In the genomic region with DNA sequence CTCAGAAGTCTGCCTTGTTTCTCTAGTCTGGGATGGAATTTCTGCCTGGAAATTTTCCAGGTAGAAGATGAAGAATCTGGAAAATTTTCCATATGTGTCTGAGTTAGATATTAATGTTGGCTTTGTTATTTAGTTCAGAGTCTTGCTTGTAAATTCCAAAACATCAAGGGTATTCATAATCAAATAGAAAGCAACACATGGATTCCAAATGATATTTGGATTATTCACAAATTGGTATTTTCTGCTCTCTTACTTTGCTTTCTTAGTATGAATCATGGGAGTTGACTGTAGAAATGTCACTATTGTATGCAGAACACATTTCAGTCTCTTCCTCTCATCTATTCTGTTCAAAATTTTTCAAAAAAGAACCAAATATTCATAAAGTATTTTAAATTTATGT, we compare ENCODE assay signal across 17 cellular contexts.
DNase-seq lines count a peak whose midpoint lies in the region; ATAC-seq and TF ChIP-seq lines count a peak whose summit lies in the region.
"Had no signal": no experiment of that assay in that cellular context is flagged by ENCODE, and none has a peak within 500 bp of the region (broad histone marks: within the 10 kb centered on the region; RNA-seq: fewer than 3 reads in every experiment).

No MANE protein-coding gene starts in this region.

- H3K27ac ChIP-seq in esophagus muscularis mucosa (replicated peaks in 1 of 4), result no peak overlapping the region
- H3K27ac ChIP-seq: C4-2B, PC-9 had no signal

- H3K4me1 ChIP-seq in adipocyte (ENCODE audit: control insufficient read depth, insufficient read depth, low read length) (no peaks in the 10 kb centered on the region), esophagus muscularis mucosa (no peaks in the 10 kb centered on the region)

- no peaks in the 10 kb centered on the region for H3K36me3 Mint-ChIP-seq in activated T-helper 2 cell treated with anti-CD3 and anti-CD28 coated beads, Interferon-gamma antibody, Interleukin-2, Interleukin-4, amounts not matched to agents 10 μg/mL and 5 μg/mL and 100 μg/mL, durations not matched to agents 14 hours and 24 hours and 36 hours (ENCODE audit: low read depth)
- H3K36me3 Mint-ChIP-seq: IgD-negative memory B cell had no signal

- H3K27me3 ChIP-seq in adipocyte (replicated peaks; ENCODE audit: control insufficient read depth, insufficient read depth, low read length) (no peaks in the 10 kb centered on the region), esophagus muscularis mucosa (no peaks in the 10 kb centered on the region)

- H3K4me3 ChIP-seq in AG10803 (ENCODE audit: low read length) (no peak overlapping the region), adipocyte (ENCODE audit: low read length) (no peak overlapping the region), esophagus muscularis mucosa (no peak overlapping the region)
- H3K4me3 ChIP-seq: PC-9 had no signal

- intact Hi-C loops in activated T-helper 2 cell treated with anti-CD3 and anti-CD28 coated beads, Interferon-gamma antibody, Interleukin-2, Interleukin-4, amounts not matched to agents 10 μg/mL and 5 μg/mL and 100 μg/mL, durations not matched to agents 14 hours and 24 hours and 36 hours (cut with micrococcal nuclease), result no loop called here
- intact Hi-C loops in esophagus muscularis mucosa (cut with DNase I), result no loop called here

- H3K27ac Mint-ChIP-seq in activated T-helper 2 cell treated with anti-CD3 and anti-CD28 coated beads, Interferon-gamma antibody, Interleukin-2, Interleukin-4, amounts not matched to agents 10 μg/mL and 5 μg/mL and 100 μg/mL, durations not matched to agents 14 hours and 24 hours and 36 hours, result no peak overlapping the region
- H3K27ac Mint-ChIP-seq: H9, IgD-negative memory B cell had no signal

- TF ChIP-seq CTCF in AG10803 (conservative IDR thresholded peaks at IDR 0.05; ENCODE audit: low read length) (no peak), esophagus muscularis mucosa (IDR thresholded peaks at IDR 0.05) (no peak)

- ATAC-seq in GM18909 (IDR thresholded peaks at IDR 0.05; ENCODE audit: poor library complexity, unreplicated experiment), result no peak
- ATAC-seq: Right ventricle myocardium inferior had no signal

- H3K4me3 Mint-ChIP-seq in activated T-helper 2 cell treated with anti-CD3 and anti-CD28 coated beads, Interferon-gamma antibody, Interleukin-2, Interleukin-4, amounts not matched to agents 10 μg/mL and 5 μg/mL and 100 μg/mL, durations not matched to agents 14 hours and 24 hours and 36 hours (ENCODE audit: low read depth), result no peak overlapping the region
- H3K4me3 Mint-ChIP-seq: H9, IgD-negative memory B cell had no signal

- no peak overlapping the region for H3K9ac ChIP-seq in adipocyte (ENCODE audit: low read length)

- DNase-seq in AG10803 (ENCODE audit: low read depth), result peak; percentile 53
- peak; percentile 18 for DNase-seq in GM04504 (ENCODE audit: low read depth)
- DNase-seq in adipocyte (ENCODE audit: low read depth), result peak; percentile 36
- DNase-seq in foreskin melanocyte, result peak; percentile 13
- no peak for DNase-seq in activated T-helper 2 cell treated with anti-CD3 and anti-CD28 coated beads, Interferon-gamma antibody, Interleukin-2, Interleukin-4, amounts not matched to agents 10 μg/mL and 5 μg/mL and 100 μg/mL, durations not matched to agents 14 hours and 24 hours and 36 hours (ENCODE audit: low spot score)
- DNase-seq in activated T-cell treated with anti-CD3 and anti-CD28 coated beads, Interleukin-2, amount 50 U/mL, for 48 hours, result no peak
- DNase-seq in esophagus muscularis mucosa (ENCODE audit: extremely low spot score), result no peak
- DNase-seq: DMS 273 treated with DMSO at 0.1 percent for 48 hours, H9, NCI-H1105, NCI-H446 treated with DMSO at 0.1 percent for 48 hours, NCI-H774, PC-9 had no signal

- H3K9me3 Mint-ChIP-seq in activated T-helper 2 cell treated with anti-CD3 and anti-CD28 coated beads, Interferon-gamma antibody, Interleukin-2, Interleukin-4, amounts not matched to agents 10 μg/mL and 5 μg/mL and 100 μg/mL, durations not matched to agents 14 hours and 24 hours and 36 hours, result no peaks in the 10 kb centered on the region
- H3K9me3 Mint-ChIP-seq: H9 had no signal

- TF ChIP-seq EP300 in esophagus muscularis mucosa (IDR thresholded peaks at IDR 0.05), result no peak

- H3K36me3 ChIP-seq in adipocyte (ENCODE audit: control insufficient read depth, insufficient read depth, low read length, severe bottlenecking), result no peaks in the 10 kb centered on the region
- no peaks in the 10 kb centered on the region for H3K36me3 ChIP-seq in esophagus muscularis mucosa

- no peaks in the 10 kb centered on the region for H3K9me3 ChIP-seq in adipocyte (ENCODE audit: control insufficient read depth, low read length)
- H3K9me3 ChIP-seq in esophagus muscularis mucosa, result no peaks in the 10 kb centered on the region

- no peaks in the 10 kb centered on the region for H3K27me3 Mint-ChIP-seq in activated T-helper 2 cell treated with anti-CD3 and anti-CD28 coated beads, Interferon-gamma antibody, Interleukin-2, Interleukin-4, amounts not matched to agents 10 μg/mL and 5 μg/mL and 100 μg/mL, durations not matched to agents 14 hours and 24 hours and 36 hours (ENCODE audit: low read depth)
- H3K27me3 Mint-ChIP-seq: IgD-negative memory B cell had no signal

- TF ChIP-seq POLR2A in esophagus muscularis mucosa (IDR thresholded peaks at IDR 0.05; ENCODE audit: low read depth), result no peak

- H3K4me1 Mint-ChIP-seq in activated T-helper 2 cell treated with anti-CD3 and anti-CD28 coated beads, Interferon-gamma antibody, Interleukin-2, Interleukin-4, amounts not matched to agents 10 μg/mL and 5 μg/mL and 100 μg/mL, durations not matched to agents 14 hours and 24 hours and 36 hours (ENCODE audit: low read depth), result no peaks in the 10 kb centered on the region
- H3K4me1 Mint-ChIP-seq: IgD-negative memory B cell had no signal

Comparison
In these comparisons a context has a peak if more than half of its experiments do, and no peak if none do; other contexts are left out.
1. DNase-seq: peak in AG10803 (single experiment), GM04504 (single experiment), adipocyte (single experiment) and foreskin melanocyte (single experiment); none in activated T-helper 2 cell treated with anti-CD3 and anti-CD28 coated beads, Interferon-gamma antibody, Interleukin-2, Interleukin-4, amounts not matched to agents 10 μg/mL and 5 μg/mL and 100 μg/mL, durations not matched to agents 14 hours and 24 hours and 36 hours (single experiment), activated T-cell treated with anti-CD3 and anti-CD28 coated beads, Interleukin-2, amount 50 U/mL, for 48 hours (0 of 2) and esophagus muscularis mucosa (single experiment).